17 cellular contexts compared by ENCODE assay signal in the genomic region with DNA sequence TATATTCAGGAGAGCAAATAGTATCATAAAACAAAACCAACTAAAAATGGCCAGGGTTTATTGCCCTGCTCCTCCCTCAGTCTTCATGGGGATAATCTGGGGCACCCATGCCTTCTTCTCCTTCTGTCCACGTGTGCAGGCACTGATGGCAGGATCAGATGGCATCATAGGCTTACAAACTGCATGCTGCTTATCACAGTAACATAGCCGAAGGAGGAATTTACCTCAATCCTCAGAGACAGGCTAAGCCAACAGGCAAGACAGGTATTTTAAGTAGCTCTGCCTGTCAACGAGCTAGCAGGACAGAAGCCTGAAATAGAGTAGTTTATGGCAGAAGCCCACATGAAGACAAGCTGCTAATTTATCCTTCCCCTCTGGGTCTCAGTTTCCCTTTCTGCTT. TPM values are rescaled to one million over a fixed set of nuclear protein-coding genes. Genes with fewer than 3 reads are reported as not detected.
A peak's percentile ranks its signal among the peaks of the same experiment; 100 is the strongest.
DNase-seq lines count a peak whose midpoint lies in the region; ATAC-seq and TF ChIP-seq lines count a peak whose summit lies in the region.
"Had no signal": no experiment of that assay in that cellular context is flagged by ENCODE, and none has a peak within 500 bp of the region (broad histone marks: within the 10 kb centered on the region; RNA-seq: fewer than 3 reads in every experiment).

No MANE protein-coding gene starts in this region.

- peak overlapping the region in 4 of 5 experiments; percentile 74 to 93 (median 91) for H3K27ac Mint-ChIP-seq in brain
- peak overlapping the region; percentile 48 for H3K27ac Mint-ChIP-seq in mesothelial cell of epicardium

- peaks cover 59% of the 10 kb centered on the region for H3K4me1 Mint-ChIP-seq in brain
- H3K4me1 Mint-ChIP-seq in mesothelial cell of epicardium: peaks cover 41% of the 10 kb centered on the region
- H3K4me1 Mint-ChIP-seq: central memory CD8-positive, alpha-beta T cell had no signal

- no peak for DNase-seq in mesothelial cell of epicardium (ENCODE audit: low spot score in 2 of 2, unreplicated experiment in 2 of 2)
- DNase-seq in tibial nerve (ENCODE audit: low spot score in 2 of 2): no peak
- no peak for DNase-seq in COR-L47 (lab: John Stamatoyannopoulos, UW)
- DNase-seq: EL, MM.1S, NCI-H2171 treated with DMSO at 0.1 percent for 48 hours had no signal

- peak overlapping the region in 1 of 5 experiments; percentile 44 for H3K4me3 Mint-ChIP-seq in brain
- H3K4me3 Mint-ChIP-seq in mesothelial cell of epicardium: no peak overlapping the region
- H3K4me3 Mint-ChIP-seq: central memory CD8-positive, alpha-beta T cell had no signal

- H3K27ac ChIP-seq in gastroesophageal sphincter: peak overlapping the region in 3 of 4 donors; percentile 60 to 83 (median 82)
- H3K27ac ChIP-seq in tibial nerve: peak overlapping the region in 3 of 4 donors; percentile 27 to 70 (median 64)
- H3K27ac ChIP-seq: SK-N-MC had no signal

- H3K36me3 ChIP-seq in gastroesophageal sphincter (no peaks in the 10 kb centered on the region), tibial nerve (no peaks in the 10 kb centered on the region)

- WGBS in gastroesophageal sphincter (ENCODE audit: low coverage in 1 of 2), 2 donors: 20 to 25% methylated on average over 1 to 3 of the region's 3 CpGs
- 41 to 54% methylated on average over 3 of the region's 3 CpGs for WGBS in tibial nerve, 2 donors

- no peaks in the 10 kb centered on the region for H3K9me3 Mint-ChIP-seq in brain
- H3K9me3 Mint-ChIP-seq in mesothelial cell of epicardium: no peaks in the 10 kb centered on the region
- H3K9me3 Mint-ChIP-seq: central memory CD8-positive, alpha-beta T cell had no signal

- no peaks in the 10 kb centered on the region for H3K27me3 ChIP-seq in gastroesophageal sphincter
- no peaks in the 10 kb centered on the region for H3K27me3 ChIP-seq in tibial nerve

- H3K27me3 Mint-ChIP-seq in brain (peaks cover 4% of the 10 kb centered on the region), mesothelial cell of epicardium (ENCODE audit: low read depth) (peaks cover 3% of the 10 kb centered on the region)
- H3K27me3 Mint-ChIP-seq: central memory CD8-positive, alpha-beta T cell had no signal

- TF ChIP-seq POLR2A in gastroesophageal sphincter (IDR thresholded peaks at IDR 0.05) (no peak), tibial nerve (IDR thresholded peaks at IDR 0.05) (no peak)

- H3K9me3 ChIP-seq in gastroesophageal sphincter (no peaks in the 10 kb centered on the region), tibial nerve (no peaks in the 10 kb centered on the region)

- TF ChIP-seq EP300 in gastroesophageal sphincter (IDR thresholded peaks at IDR 0.05): no peak
- TF ChIP-seq EP300 in tibial nerve (IDR thresholded peaks at IDR 0.05): no peak

- ATAC-seq in gastroesophageal sphincter (no peak), GM21447 (IDR thresholded peaks at IDR 0.05; ENCODE audit: unreplicated experiment) (no peak), GM18907 (IDR thresholded peaks at IDR 0.05; ENCODE audit: unreplicated experiment) (no peak), GM18868 (IDR thresholded peaks at IDR 0.05; ENCODE audit: unreplicated experiment) (no peak)
- ATAC-seq: GM12878 had no signal

- TF ChIP-seq CTCF in brain (conservative IDR thresholded peaks at IDR 0.05) (no peak), gastroesophageal sphincter (IDR thresholded peaks at IDR 0.05) (no peak), mesothelial cell of epicardium (IDR thresholded peaks at IDR 0.05; ENCODE audit: unreplicated experiment) (no peak), tibial nerve (IDR thresholded peaks at IDR 0.05) (no peak)

- H3K4me3 ChIP-seq in gastroesophageal sphincter: no peak overlapping the region
- H3K4me3 ChIP-seq in tibial nerve: no peak overlapping the region
- H3K4me3 ChIP-seq: GM12878, SK-N-MC had no signal

- H3K4me1 ChIP-seq in gastroesophageal sphincter (peaks cover 18 to 57% (median 31%) of the 10 kb centered on the region in 3 donors), tibial nerve (peaks cover 9 to 38% (median 30%) of the 10 kb centered on the region in 4 donors)

- H3K36me3 Mint-ChIP-seq in brain (no peaks in the 10 kb centered on the region), mesothelial cell of epicardium (no peaks in the 10 kb centered on the region)

RNA-seq across cellular contexts. Expression of a gene that starts 9.4 kb away (rescaled TPM):
- 1.7 TPM for polyA plus RNA-seq in brain (ENCODE audit: insufficient read depth, low read depth, low replicate concordance)
- total RNA-seq in gastroesophageal sphincter: 10 to 100 TPM in 1 of 4 donors, under 1 TPM in 3; 0.13 to 11.6 (median 0.35) TPM
- 34.7 to 37.0 TPM (median 37.0 TPM) in 3 replicates for total RNA-seq in mesothelial cell of epicardium
- total RNA-seq in tibial nerve: 10 to 100 TPM in 1 of 4 donors, 1 to 10 TPM in 3; 2.5 to 22.8 (median 4.2) TPM

RNA-seq across cellular contexts. Expression of a gene that starts 32.4 kb away (rescaled TPM):
- polyA plus RNA-seq in brain (ENCODE audit: insufficient read depth, low read depth, low replicate concordance): 3.5 TPM
- total RNA-seq in gastroesophageal sphincter (10 to 100 TPM in 2 of 4 donors, 1 to 10 TPM in 2; 6.0 to 95.2 (median 11.0) TPM), mesothelial cell of epicardium (3.6 to 5.6 TPM (median 4.1 TPM) in 3 replicates), tibial nerve (1,000 to 10,000 TPM in 1 of 4 donors, 100 to 1,000 TPM in 2, 10 to 100 TPM in 1; 60.8 to 1,224 (median 333) TPM)

RNA-seq across cellular contexts. Expression of a gene that starts 59.3 kb away (rescaled TPM):
- 16.7 TPM for polyA plus RNA-seq in brain (ENCODE audit: insufficient read depth, low read depth, low replicate concordance)
- total RNA-seq in gastroesophageal sphincter (1 to 10 TPM in 2 of 4 donors, under 1 TPM in 2; 0.19 to 6.8 (median 0.84) TPM), mesothelial cell of epicardium (3.8 to 5.2 TPM (median 4.5 TPM) in 3 replicates), tibial nerve (1 to 10 TPM in 1 of 4 donors, under 1 TPM in 1, not detected in 2; 0.21 to 4.9 TPM)
- total RNA-seq: activated CD8-positive, alpha-beta memory T cell treated with anti-CD3 and anti-CD28 coated beads for 36 hours; GM12878; mesenteric fat pad; osteocyte had no signal
